In the genomic region with DNA sequence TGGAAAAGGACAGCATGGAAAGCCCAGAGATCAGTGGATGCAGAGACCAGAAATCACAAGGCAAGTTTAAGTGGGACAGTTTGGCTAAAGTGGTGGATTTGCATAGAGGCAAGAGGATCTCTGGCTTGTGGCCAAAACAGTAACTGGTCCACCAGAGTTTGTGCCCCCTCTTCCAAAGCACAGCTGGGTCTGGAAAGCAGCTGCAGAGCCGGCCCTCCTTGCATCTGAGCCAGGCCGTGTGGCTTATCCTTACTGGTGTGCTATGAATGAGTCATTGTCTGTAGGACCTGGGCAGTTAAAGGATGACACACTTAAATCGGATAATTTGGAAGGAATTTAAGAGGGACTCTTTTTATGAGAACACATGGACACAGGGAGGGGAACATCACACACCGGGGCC, we compare ENCODE assay signal across 21 cellular contexts.
DNase-seq lines count a peak whose midpoint lies in the region; ATAC-seq, FAIRE-seq and TF ChIP-seq lines count a peak whose summit lies in the region.
"Had no signal": no experiment of that assay in that cellular context is flagged by ENCODE, and none has a peak within 500 bp of the region (broad histone marks: within the 10 kb centered on the region; RNA-seq: fewer than 3 reads in every experiment).

No MANE protein-coding gene starts in this region.

- POLR2A ChIA-PET in PC-3 (lab: Charles Lee; ENCODE audit: unreplicated experiment): no interaction called here

- no peak overlapping the region for H3K9ac ChIP-seq in PC-3 (ENCODE audit: low read length)
- H3K9ac ChIP-seq in mammary epithelial cell (ENCODE audit: insufficient read depth, low read length): no peak overlapping the region

- no peaks in the 10 kb centered on the region for H4K20me1 ChIP-seq in PC-3 (ENCODE audit: low read length)
- H4K20me1 ChIP-seq in mammary epithelial cell (ENCODE audit: insufficient read depth, low read length): no peaks in the 10 kb centered on the region

- no TSS peak for BruUV-seq in PC-3 (replicated peaks; lab: Mats Ljungman, UMichigan)
- BruUV-seq in mammary epithelial cell (replicated peaks; lab: Mats Ljungman, UMichigan): no TSS peak

- no peaks in the 10 kb centered on the region for H3K4me1 Mint-ChIP-seq in natural killer cell treated with Interleukin-12 subunit alpha and Interleukin-12 subunit beta and Interleukin-15 and Interleukin-18, amount 100 ng/mL, for 72 hours (ENCODE audit: low read depth in 2 of 2)

- TF ChIP-seq CTCF in PC-3 (conservative IDR thresholded peaks at IDR 0.05; ENCODE audit: low read depth, low read length) (no peak), mammary epithelial cell (conservative IDR thresholded peaks at IDR 0.05 in 1 of 2, IDR thresholded peaks at IDR 0.05 in 1 of 2; ENCODE audit: extremely low read depth in 1 of 2, insufficient read depth in 1 of 2, low read depth in 1 of 2, low read length in 2 of 2) (no peak)

- H3K27ac ChIP-seq in PC-3 (ENCODE audit: low read length) (no peak overlapping the region), mammary epithelial cell (ENCODE audit: insufficient read depth, low read depth, low read length) (no peak overlapping the region)
- H3K27ac ChIP-seq: dorsolateral prefrontal cortex, uterus had no signal

- H3K27me3 Mint-ChIP-seq in natural killer cell treated with Interleukin-12 subunit alpha and Interleukin-12 subunit beta and Interleukin-15 and Interleukin-18, amount 100 ng/mL, for 72 hours: peaks cover 9 to 25% of the 10 kb centered on the region in 2 donors
- H3K27me3 Mint-ChIP-seq: stimulated activated naive B cell treated with anti-CD40 and anti-IgM and Interleukin-4, amounts not matched to agents 10 μg/mL and 1 μg/mL and 100 μg/mL, for 72 hours had no signal

- H3K9me3 ChIP-seq in PC-3 (ENCODE audit: low read length): no peaks in the 10 kb centered on the region
- H3K9me3 ChIP-seq in mammary epithelial cell (replicated peaks; ENCODE audit: insufficient read depth, low read length): no peaks in the 10 kb centered on the region
- H3K9me3 ChIP-seq: uterus had no signal

- H3K4me3 Mint-ChIP-seq in natural killer cell treated with Interleukin-12 subunit alpha and Interleukin-12 subunit beta and Interleukin-15 and Interleukin-18, amount 100 ng/mL, for 72 hours: no peak overlapping the region
- H3K4me3 Mint-ChIP-seq: activated T-cell treated with anti-CD3 and anti-CD28 coated beads, Interleukin-2, amount 50 U/mL, for 24 hours; stimulated activated naive B cell treated with anti-CD40 and anti-IgM and Interleukin-4, amounts not matched to agents 10 μg/mL and 1 μg/mL and 100 μg/mL, for 72 hours had no signal

- no peaks in the 10 kb centered on the region for H3K79me2 ChIP-seq in PC-3 (ENCODE audit: low read length)
- H3K79me2 ChIP-seq in mammary epithelial cell (ENCODE audit: insufficient read depth, low read length): no peaks in the 10 kb centered on the region

- DNase-seq in left ventricle myocardium superior (no peak), cardiac septum (ENCODE audit: low spot score) (no peak), PC-3 (peak; percentile 35), mammary epithelial cell (peak; percentile 14), urothelium cell line (ENCODE audit: low spot score) (peak; percentile 48)
- DNase-seq in stimulated activated CD8-positive, alpha-beta memory T cell treated with anti-CD3 and anti-CD28 coated beads, Interleukin-4, amount 100 ng/mL, for 48 hours: no peak
- DNase-seq in natural killer cell treated with Interleukin-12 subunit alpha and Interleukin-12 subunit beta and Interleukin-15 and Interleukin-18, amount 100 ng/mL, for 72 hours (ENCODE audit: low spot score): no peak
- DNase-seq: activated naive CD4-positive, alpha-beta T cell treated with Interleukin-2 at 50 U/mL for 16 hours; activated T-cell treated with anti-CD3 and anti-CD28 coated beads, Interleukin-2, amount 50 U/mL, for 24 hours; central memory CD4-positive, alpha-beta T cell; foreskin fibroblast; Kasumi-1; NCI-H2107; NCI-H510A treated with DMSO at 0.1 percent for 48 hours; small intestine; stimulated activated CD4-positive, alpha-beta T cell treated with anti-CD3 and anti-CD28 coated beads, Interleukin-2, amount 100 ng/mL, for 24 hours; stimulated activated naive B cell treated with anti-CD40 and anti-IgM and Interleukin-4, amounts not matched to agents 10 μg/mL and 1 μg/mL and 100 μg/mL, for 72 hours; uterus had no signal

- no peaks in the 10 kb centered on the region for H3K36me3 Mint-ChIP-seq in natural killer cell treated with Interleukin-12 subunit alpha and Interleukin-12 subunit beta and Interleukin-15 and Interleukin-18, amount 100 ng/mL, for 72 hours

- H2AFZ ChIP-seq in PC-3 (ENCODE audit: low read length) (no peak overlapping the region), mammary epithelial cell (ENCODE audit: low read depth, low read length) (no peak overlapping the region)

- 7% methylated on average over 4 of the region's 4 CpGs for WGBS in mammary epithelial cell (ENCODE audit: low coverage, missing lambda C conversion rate)

- ATAC-seq in left ventricle myocardium superior (peak; percentile 32), PC-3 (peak; percentile 64), HG03439 (IDR thresholded peaks at IDR 0.05; ENCODE audit: unreplicated experiment) (no peak)
- ATAC-seq in natural killer cell treated with Interleukin-12 subunit alpha and Interleukin-12 subunit beta and Interleukin-15 and Interleukin-18, amount 100 ng/mL, for 72 hours: no peak
- ATAC-seq: stimulated activated naive B cell treated with anti-CD40 and anti-IgM and Interleukin-4, amounts not matched to agents 10 μg/mL and 1 μg/mL and 100 μg/mL, for 72 hours had no signal

- in situ Hi-C loops in mammary epithelial cell (cut with MboI; ENCODE audit: low sequenced_read_pairs in 2 of 2): loop anchor here in 1 of 2 donors (25.0 kb wide), 1 partner anchor 111 kb away; no protein-coding TSS in a partner anchor

- no peaks in the 10 kb centered on the region for H3K4me1 ChIP-seq in PC-3 (ENCODE audit: insufficient read depth, low read length)
- no peaks in the 10 kb centered on the region for H3K4me1 ChIP-seq in mammary epithelial cell (ENCODE audit: insufficient read depth, low read length)
- H3K4me1 ChIP-seq: uterus had no signal

- H3F3A ChIP-seq in PC-3 (ENCODE audit: low read length, unreplicated experiment): no peaks in the 10 kb centered on the region

- intact Hi-C loops in left ventricle myocardium superior (cut with micrococcal nuclease) (loop anchor here (10.0 kb wide), 1 partner anchor 93 kb away; no protein-coding TSS in a partner anchor), cardiac septum (cut with DNase I) (no loop called here), PC-3 (cut with micrococcal nuclease) (no loop called here), mammary epithelial cell (cut with micrococcal nuclease) (no loop called here)

- no peak overlapping the region for H3K4me3 ChIP-seq in PC-3 (ENCODE audit: low read length)
- H3K4me3 ChIP-seq in mammary epithelial cell (replicated peaks in 1 of 3; ENCODE audit: insufficient read depth in 1 of 3, low read depth in 2 of 3, low read length in 3 of 3): no peak overlapping the region
- H3K4me3 ChIP-seq: dorsolateral prefrontal cortex, uterus had no signal

- no peak for FAIRE-seq in urothelium cell line (lab: Jason Lieb, UNC)
- FAIRE-seq: islet of Langerhans, small intestine had no signal

- H3K9me3 Mint-ChIP-seq in natural killer cell treated with Interleukin-12 subunit alpha and Interleukin-12 subunit beta and Interleukin-15 and Interleukin-18, amount 100 ng/mL, for 72 hours: no peaks in the 10 kb centered on the region
- H3K9me3 Mint-ChIP-seq: activated T-cell treated with anti-CD3 and anti-CD28 coated beads, Interleukin-2, amount 50 U/mL, for 24 hours had no signal

- dilution Hi-C loops in mammary epithelial cell (cut with HindIII; ENCODE audit: low sequenced_read_pairs): no loop called here

- H3K36me3 ChIP-seq in PC-3 (ENCODE audit: low read depth, low read length): no peaks in the 10 kb centered on the region
- H3K36me3 ChIP-seq in mammary epithelial cell (ENCODE audit: insufficient read depth, low read length): no peaks in the 10 kb centered on the region
- H3K36me3 ChIP-seq: uterus had no signal

- CTCF ChIA-PET in PC-3 (lab: Charles Lee) (no interaction called here), mammary epithelial cell (lab: Charles Lee; ENCODE audit: low non-redundant PET) (no interaction called here)

- no peaks in the 10 kb centered on the region for H3K9me2 ChIP-seq in PC-3 (replicated peaks; ENCODE audit: low read length)

- H3K27me3 ChIP-seq in PC-3 (ENCODE audit: low read length) (peaks cover 17% of the 10 kb centered on the region), mammary epithelial cell (ENCODE audit: insufficient read depth, low read length) (no peaks in the 10 kb centered on the region)
- H3K27me3 ChIP-seq: dorsolateral prefrontal cortex, uterus had no signal

- no peak overlapping the region for H3K27ac Mint-ChIP-seq in natural killer cell treated with Interleukin-12 subunit alpha and Interleukin-12 subunit beta and Interleukin-15 and Interleukin-18, amount 100 ng/mL, for 72 hours
- H3K27ac Mint-ChIP-seq: activated T-cell treated with anti-CD3 and anti-CD28 coated beads, Interleukin-2, amount 50 U/mL, for 24 hours; stimulated activated naive B cell treated with anti-CD40 and anti-IgM and Interleukin-4, amounts not matched to agents 10 μg/mL and 1 μg/mL and 100 μg/mL, for 72 hours had no signal

- H3K4me2 ChIP-seq in PC-3 (ENCODE audit: low read length): no peak overlapping the region
- H3K4me2 ChIP-seq in mammary epithelial cell (ENCODE audit: insufficient read depth, low read depth, low read length): no peak overlapping the region

Comparison
In these comparisons a context has a peak if more than half of its experiments do, and no peak if none do; other contexts are left out.
1. ATAC-seq: peak in left ventricle myocardium superior (single experiment) and PC-3 (single experiment); none in natural killer cell treated with Interleukin-12 subunit alpha and Interleukin-12 subunit beta and Interleukin-15 and Interleukin-18, amount 100 ng/mL, for 72 hours (0 of 2) and HG03439 (single experiment).
2. DNase-seq: peak in PC-3 (single experiment), mammary epithelial cell (single experiment) and urothelium cell line (single experiment); none in left ventricle myocardium superior (single experiment), cardiac septum (single experiment), stimulated activated CD8-positive, alpha-beta memory T cell treated with anti-CD3 and anti-CD28 coated beads, Interleukin-4, amount 100 ng/mL, for 48 hours (single experiment) and natural killer cell treated with Interleukin-12 subunit alpha and Interleukin-12 subunit beta and Interleukin-15 and Interleukin-18, amount 100 ng/mL, for 72 hours (single experiment).